In genomic region chr3:185781759-185782158, GRCh38 we compare ENCODE assay signal across 13 cellular contexts. TPM values are rescaled to one million over a fixed set of nuclear protein-coding genes. Genes with fewer than 3 reads are reported as not detected.
DNase-seq lines count a peak whose midpoint lies in the region; FAIRE-seq and TF ChIP-seq lines count a peak whose summit lies in the region.
"Had no signal": no experiment of that assay in that cellular context is flagged by ENCODE, and none has a peak within 500 bp of the region (broad histone marks: within the 10 kb centered on the region; RNA-seq: fewer than 3 reads in every experiment).

No MANE protein-coding gene starts in this region.

- no peak overlapping the region for H3K4ac ChIP-seq in H1 (replicated peaks; ENCODE audit: insufficient read length, low read depth, low read length)

- H3K4me3 ChIP-seq in H1 (ENCODE audit: extremely low read depth in 1 of 4, insufficient read depth in 2 of 4, low read depth in 3 of 4, low read length in 4 of 4): no peak overlapping the region
- H3K4me3 ChIP-seq in Caco-2 (ENCODE audit: low read depth, low read length): no peak overlapping the region
- no peak overlapping the region for H3K4me3 ChIP-seq in Karpas-422 (ENCODE audit: low read length)

- no peak overlapping the region for H2AK5ac ChIP-seq in H1 (ENCODE audit: low read depth, low read length)

- no peak for TF ChIP-seq RAD21 in H1 (IDR thresholded peaks at IDR 0.05 in 1 of 2, conservative IDR thresholded peaks at IDR 0.05 in 1 of 2; ENCODE audit: low read depth in 2 of 2, low read length in 2 of 2)

- H3K79me1 ChIP-seq in H1 (ENCODE audit: low read depth, low read length): peaks cover 6% of the 10 kb centered on the region

- H3K18ac ChIP-seq in H1 (ENCODE audit: extremely low read depth, low read length): no peak overlapping the region

- H4K91ac ChIP-seq in H1 (replicated peaks; ENCODE audit: insufficient read length, low read length): no peak overlapping the region

- H4K20me1 ChIP-seq in H1 (replicated peaks in 1 of 2; ENCODE audit: control insufficient read depth in 1 of 2, insufficient read depth in 2 of 2, low read length in 2 of 2) (peaks cover 0 to 11% of the 10 kb centered on the region in 2 experiments), Karpas-422 (ENCODE audit: insufficient read depth, low read depth, low read length) (no peaks in the 10 kb centered on the region)

- H2AFZ ChIP-seq in H1 (ENCODE audit: low read length): no peak overlapping the region
- H2AFZ ChIP-seq in Karpas-422 (ENCODE audit: low read length): no peak overlapping the region

- H3K4me1 ChIP-seq in H1 (replicated peaks in 1 of 4; ENCODE audit: control insufficient read depth in 3 of 4, insufficient read depth in 4 of 4, low read length in 3 of 4) (peaks cover 7 to 40% (median 26%) of the 10 kb centered on the region in 4 experiments; a peak in 6 of 7 replicates), Caco-2 (peaks cover 19% of the 10 kb centered on the region), Karpas-422 (ENCODE audit: low read length) (no peaks in the 10 kb centered on the region)

- no peak overlapping the region for H3K23ac ChIP-seq in H1 (ENCODE audit: insufficient read length)

- FAIRE-seq in H54 (lab: Jason Lieb, UNC): peak; percentile 84
- no peak for FAIRE-seq in H1 (lab: Jason Lieb, UNC)
- FAIRE-seq: D721Med, small intestine had no signal

- H2BK5ac ChIP-seq in H1 (ENCODE audit: low read depth, low read length): no peak overlapping the region

- H3K79me2 ChIP-seq in H1 (ENCODE audit: control insufficient read depth in 1 of 2, insufficient read depth in 2 of 2, low read length in 2 of 2) (peaks cover 13 to 94% of the 10 kb centered on the region in 2 experiments), Karpas-422 (ENCODE audit: low read length) (no peaks in the 10 kb centered on the region)

- TF ChIP-seq POLR2A in H54 (IDR thresholded peaks at IDR 0.05; ENCODE audit: low read depth, low read length) (no peak), H1 (IDR thresholded peaks at IDR 0.05; ENCODE audit: control extremely low read depth in 1 of 2, low read depth in 2 of 2, low read length in 2 of 2) (no peak)

- H3K4me1 Mint-ChIP-seq in osteocyte (ENCODE audit: unreplicated experiment): peaks cover 78% of the 10 kb centered on the region
- peaks cover 19% of the 10 kb centered on the region for H3K4me1 Mint-ChIP-seq in Caco-2 (ENCODE audit: low read depth, unreplicated experiment)
- H3K4me1 Mint-ChIP-seq: activated naive CD4-positive, alpha-beta T cell treated with anti-CD3 and anti-CD28 coated beads, Interleukin-2, amount 10 ng/mL, durations not matched to agents 7 days and 5 days had no signal

- intact Hi-C loops in Caco-2 (cut with micrococcal nuclease; ENCODE audit: unreplicated experiment): no loop called here

- CTCF ChIA-PET in RWPE1 (lab: Yijun Ruan, JAX): interaction anchor here (1.9 kb wide), 1 partner anchor 13 kb away, joined by 13 read pairs; no protein-coding TSS in a partner anchor
- CTCF ChIA-PET in H1 (lab: Charles Lee; ENCODE audit: partially characterized antibody): interaction anchor here (0.5 to 6.8 kb wide), 9 partner anchors 13 to 331 kb away, joined by 3 to 43 read pairs (median 4); no protein-coding TSS in a partner anchor
- CTCF ChIA-PET in Caco-2 (lab: Charles Lee): interaction anchor here (1.3 kb wide), 1 partner anchor 13 kb away, joined by 4 read pairs; no protein-coding TSS in a partner anchor

- H3K4me2 ChIP-seq in H1 (ENCODE audit: insufficient read depth in 1 of 2, low read depth in 2 of 2, low read length in 2 of 2) (no peak overlapping the region), Karpas-422 (ENCODE audit: low read depth, low read length, poor library complexity, severe bottlenecking) (no peak overlapping the region)

- H3K4me3 Mint-ChIP-seq in osteocyte (ENCODE audit: unreplicated experiment): no peak overlapping the region
- no peak overlapping the region for H3K4me3 Mint-ChIP-seq in Caco-2 (ENCODE audit: unreplicated experiment)
- H3K4me3 Mint-ChIP-seq: activated naive CD4-positive, alpha-beta T cell treated with anti-CD3 and anti-CD28 coated beads, Interleukin-2, amount 10 ng/mL, durations not matched to agents 7 days and 5 days had no signal

- DNase-seq in H54 (ENCODE audit: insufficient read length, low spot score): no peak
- peak; percentile 58 for DNase-seq in RWPE1 (ENCODE audit: low spot score)
- no peak for DNase-seq in H1 (ENCODE audit: low read depth in 1 of 2, low spot score in 2 of 2)
- no peak for DNase-seq in osteocyte (ENCODE audit: extremely low spot score, unreplicated experiment)
- no peak for DNase-seq in CD1c-positive myeloid dendritic cell (ENCODE audit: extremely low spot score)
- no peak for DNase-seq in Caco-2
- no peak for DNase-seq in Karpas-422
- DNase-seq: activated CD4-positive, CD25-positive, alpha-beta regulatory T cell; activated naive CD4-positive, alpha-beta T cell treated with anti-CD3 and anti-CD28 coated beads, Interleukin-2, amount 10 ng/mL, durations not matched to agents 7 days and 5 days; NCI-H1048; small intestine had no signal

- no peaks in the 10 kb centered on the region for H3K27me3 Mint-ChIP-seq in osteocyte (ENCODE audit: unreplicated experiment)
- no peaks in the 10 kb centered on the region for H3K27me3 Mint-ChIP-seq in Caco-2 (ENCODE audit: insufficient read depth, unreplicated experiment)

- H2BK12ac ChIP-seq in H1 (ENCODE audit: low read depth, low read length): no peak overlapping the region

- H3K9me3 ChIP-seq in H1 (ENCODE audit: insufficient read depth in 2 of 2, low read depth in 1 of 2, low read length in 1 of 2): no peaks in the 10 kb centered on the region
- H3K9me3 ChIP-seq in Caco-2: no peaks in the 10 kb centered on the region
- H3K9me3 ChIP-seq in Karpas-422 (ENCODE audit: low read length): no peaks in the 10 kb centered on the region

- no peak overlapping the region for H2BK120ac ChIP-seq in H1 (replicated peaks; ENCODE audit: low read depth, low read length)

- peak overlapping the region; percentile 65 for H3K27ac Mint-ChIP-seq in osteocyte (ENCODE audit: unreplicated experiment)
- H3K27ac Mint-ChIP-seq in Caco-2 (ENCODE audit: unreplicated experiment): no peak overlapping the region
- H3K27ac Mint-ChIP-seq: activated naive CD4-positive, alpha-beta T cell treated with anti-CD3 and anti-CD28 coated beads, Interleukin-2, amount 10 ng/mL, durations not matched to agents 7 days and 5 days had no signal

- H2BK15ac ChIP-seq in H1 (ENCODE audit: low read length): no peak overlapping the region

- WGBS in H1 (ENCODE audit: extremely low coverage in 1 of 2, insufficient coverage in 1 of 2, insufficient read length in 1 of 2, insufficient replicate concordance in 2 of 2, low coverage in 1 of 2, low lambda C conversion rate in 2 of 2, missing lambda C conversion rate in 1 of 2), 2 experiments: 77% methylated on average over 3 of the region's 3 CpGs; no CpG with 5 or more reads in 1 of the 2 experiments

- TF ChIP-seq EP300 in H1 (IDR thresholded peaks at IDR 0.05; ENCODE audit: borderline replicate concordance in 1 of 2, low read depth in 2 of 2, low read length in 2 of 2): no peak

- no peaks in the 10 kb centered on the region for H3K23me2 ChIP-seq in H1 (ENCODE audit: low read depth, low read length)

- H3K9me3 Mint-ChIP-seq in osteocyte (ENCODE audit: unreplicated experiment): no peaks in the 10 kb centered on the region
- no peaks in the 10 kb centered on the region for H3K9me3 Mint-ChIP-seq in Caco-2 (ENCODE audit: unreplicated experiment)
- H3K9me3 Mint-ChIP-seq: activated naive CD4-positive, alpha-beta T cell treated with anti-CD3 and anti-CD28 coated beads, Interleukin-2, amount 10 ng/mL, durations not matched to agents 7 days and 5 days had no signal

- H3K36me3 ChIP-seq in H1 (ENCODE audit: control insufficient read depth in 2 of 4, insufficient read depth in 4 of 4, low read length in 3 of 4): no peaks in the 10 kb centered on the region; a peak in 1 of 8 replicates
- H3K36me3 ChIP-seq in Caco-2 (ENCODE audit: control insufficient read depth, insufficient read depth, low read length): no peaks in the 10 kb centered on the region
- no peaks in the 10 kb centered on the region for H3K36me3 ChIP-seq in Karpas-422 (ENCODE audit: insufficient read depth, low read length)

- H3K36me3 Mint-ChIP-seq in osteocyte (ENCODE audit: unreplicated experiment) (peaks cover 8% of the 10 kb centered on the region), Caco-2 (ENCODE audit: insufficient read depth, unreplicated experiment) (peaks cover 15% of the 10 kb centered on the region)
- H3K36me3 Mint-ChIP-seq: activated naive CD4-positive, alpha-beta T cell treated with anti-CD3 and anti-CD28 coated beads, Interleukin-2, amount 10 ng/mL, durations not matched to agents 7 days and 5 days had no signal

- TF ChIP-seq CTCF in RWPE1 (conservative IDR thresholded peaks at IDR 0.05; ENCODE audit: low read depth): no peak
- TF ChIP-seq CTCF in H1 (IDR thresholded peaks at IDR 0.05; ENCODE audit: control extremely low read depth in 1 of 3, insufficient read depth in 1 of 3, low read depth in 1 of 3, low read length in 3 of 3): no peak
- no peak for TF ChIP-seq CTCF in osteocyte (IDR thresholded peaks at IDR 0.05)
- TF ChIP-seq CTCF in Caco-2 (IDR thresholded peaks at IDR 0.05; ENCODE audit: insufficient read depth in 1 of 2, low read depth in 1 of 2, low read length in 1 of 2, severe bottlenecking in 1 of 2, unreplicated experiment in 1 of 2): no peak

- H4K5ac ChIP-seq in H1 (ENCODE audit: insufficient read length, low read depth, low read length): no peak overlapping the region

- no peak overlapping the region for H3K14ac ChIP-seq in H1 (ENCODE audit: insufficient read length)

- POLR2A ChIA-PET in RWPE1 (lab: Yijun Ruan, JAX; ENCODE audit: low non-redundant PET) (no interaction called here), H1 (lab: Charles Lee; ENCODE audit: partially characterized antibody) (interaction anchor here (1.3 kb wide), 1 partner anchor 41 kb away, joined by 3 read pairs; no protein-coding TSS in a partner anchor), Caco-2 (lab: Charles Lee) (no interaction called here)

- no peak overlapping the region for H4K8ac ChIP-seq in H1 (ENCODE audit: extremely low read depth, insufficient read depth, low read length)

- BruUV-seq in Caco-2 (replicated peaks; lab: Mats Ljungman, UMichigan): no TSS peak

- peak overlapping the region; percentile 62 for H3K56ac ChIP-seq in H1 (replicated peaks; ENCODE audit: insufficient read length, low read depth, low read length)

- no peak overlapping the region for H2BK20ac ChIP-seq in H1 (ENCODE audit: low read length)

- H3K9ac ChIP-seq in H1 (replicated peaks in 1 of 4; ENCODE audit: extremely low read depth in 1 of 4, low read depth in 3 of 4, low read length in 3 of 4) (no peak overlapping the region), Karpas-422 (ENCODE audit: low read length) (no peak overlapping the region)

- H3K27me3 ChIP-seq in H1 (replicated peaks in 1 of 4; ENCODE audit: control insufficient read depth in 3 of 4, extremely low read depth in 1 of 4, insufficient read depth in 3 of 4, low read length in 3 of 4) (no peaks in the 10 kb centered on the region), Caco-2 (replicated peaks; ENCODE audit: control insufficient read depth, insufficient read depth, low read length) (no peaks in the 10 kb centered on the region), Karpas-422 (ENCODE audit: low read length) (no peaks in the 10 kb centered on the region; the same call in 1 of the 2 replicates)

- no peaks in the 10 kb centered on the region for H3K9me2 ChIP-seq in Karpas-422 (replicated peaks; ENCODE audit: insufficient read depth, low read length)

- no peak overlapping the region for H3K27ac ChIP-seq in RWPE1
- H3K27ac ChIP-seq in H1 (ENCODE audit: low read depth, low read length): no peak overlapping the region
- H3K27ac ChIP-seq in Karpas-422 (ENCODE audit: low read length): no peak overlapping the region
- H3K27ac ChIP-seq: epithelial cell of prostate had no signal

RNA-seq across cellular contexts. Expression of gene IGF2BP2, which starts 43.1 kb away (rescaled TPM):
- 114 and 121 TPM in 2 replicates for total RNA-seq in H1 (2021; fragmentation: NEBNext Ultra II Directional; extraction: Animal tissue kit (Norgen Biotek cat#: 25700))
- polyA plus RNA-seq in H1 (2011; rRNA removed): 7.4 and 13.5 TPM in 2 replicates
- polyA plus RNA-seq in H1 (2011; cell fraction: cytosol; rRNA removed): 9.6 TPM
- 37.7 TPM for polyA plus RNA-seq in H1 (2011; cell fraction: nucleus; rRNA removed)
- polyA plus RNA-seq in H1 (2012, experiment 1 of 2): 78.1 to 106 TPM (median 85.3 TPM) in 4 replicates
- polyA plus RNA-seq in H1 (2012, experiment 2 of 2): 10.3 TPM
- polyA plus RNA-seq in H1 (2013, experiment 1 of 2): 129 TPM
- 120 TPM for polyA plus RNA-seq in H1 (2013, experiment 2 of 2)
- 18.3 and 22.2 TPM in 2 replicates for polyA minus RNA-seq in H1 (2011; rRNA and poly(A)+ RNA removed)
- 24.1 TPM for polyA minus RNA-seq in H1 (2011; cell fraction: cytosol; rRNA and poly(A)+ RNA removed)
- 42.0 TPM for polyA minus RNA-seq in H1 (2011; cell fraction: nucleus; rRNA and poly(A)+ RNA removed)
- total RNA-seq in osteocyte (96.7 and 101 TPM in 2 replicates), Caco-2 (2022) (75.9 and 80.8 TPM in 2 replicates)
- total RNA-seq in Karpas-422 (2014; rRNA removed; shearing (Covaris generic); ENCODE audit: low replicate concordance): 0.18 and 0.67 TPM in 2 replicates

Comparison
In these comparisons a context has a peak if more than half of its experiments do, and no peak if none do; other contexts are left out.
1. RNA of gene IGF2BP2, which starts 43.1 kb away (total RNA-seq): 114 to 121 TPM in H1, 96.7 to 101 TPM in osteocyte and 75.9 to 80.8 TPM in Caco-2; 0.18 to 0.67 TPM in Karpas-422; every median in the first group is over 10 times any median in the second.